Comparison of ENCODE assay signal across 24 cellular contexts in the genomic region with DNA sequence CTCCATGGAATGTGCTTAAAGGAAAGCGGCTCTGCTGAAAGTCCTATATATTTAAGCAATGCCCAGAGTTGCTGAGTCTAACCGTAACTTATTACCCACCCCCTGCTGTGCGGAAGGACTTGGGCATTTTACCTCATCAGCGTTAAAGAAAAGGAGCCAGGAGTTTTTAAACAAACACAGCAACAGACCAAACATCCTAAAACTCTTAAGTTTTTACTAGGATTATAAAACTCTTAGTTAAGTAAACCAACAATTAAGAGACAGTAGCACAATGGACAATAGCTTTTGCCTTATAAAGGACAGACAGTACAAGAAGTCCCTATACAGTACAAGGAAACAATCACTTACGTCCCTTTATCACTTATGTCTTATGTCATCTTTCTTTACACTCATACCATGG.
"Had no signal": no experiment of that assay in that cellular context is flagged by ENCODE, and none has a peak within 500 bp of the region (broad histone marks: within the 10 kb centered on the region; RNA-seq: fewer than 3 reads in every experiment).

No MANE protein-coding gene starts in this region.

- H3K27ac Mint-ChIP-seq: naive thymus-derived CD4-positive, alpha-beta T cell; stimulated activated naive B cell treated with anti-CD40 and anti-IgM and Interleukin-4, amounts not matched to agents 10 μg/mL and 1 μg/mL and 100 μg/mL, for 72 hours; stimulated activated naive CD8-positive, alpha-beta T cell treated with anti-CD3 and anti-CD28 coated beads, Interleukin-15, amount 100 ng/mL, for 72 hours had no signal

- H3K36me3 ChIP-seq: colonic mucosa, esophagus squamous epithelium, pancreas, prostate gland, right lobe of liver, spleen, transverse colon had no signal

- H3K4me3 ChIP-seq: colonic mucosa, esophagus squamous epithelium, lung, pancreas, prostate gland, right lobe of liver, spleen, testis, transverse colon had no signal

- H3K4me3 Mint-ChIP-seq: naive thymus-derived CD4-positive, alpha-beta T cell; neural crest cell; stimulated activated naive B cell treated with anti-CD40 and anti-IgM and Interleukin-4, amounts not matched to agents 10 μg/mL and 1 μg/mL and 100 μg/mL, for 72 hours; stimulated activated naive CD8-positive, alpha-beta T cell treated with anti-CD3 and anti-CD28 coated beads, Interleukin-15, amount 100 ng/mL, for 72 hours had no signal

- H3K4me1 ChIP-seq: colonic mucosa, esophagus squamous epithelium, pancreas, prostate gland, right lobe of liver, spleen, testis, transverse colon had no signal

- H3K27me3 Mint-ChIP-seq: stimulated activated naive CD8-positive, alpha-beta T cell treated with anti-CD3 and anti-CD28 coated beads, Interleukin-15, amount 100 ng/mL, for 72 hours had no signal

- H3K36me3 Mint-ChIP-seq: naive thymus-derived CD4-positive, alpha-beta T cell; stimulated activated naive B cell treated with anti-CD40 and anti-IgM and Interleukin-4, amounts not matched to agents 10 μg/mL and 1 μg/mL and 100 μg/mL, for 72 hours had no signal

- ATAC-seq: left cardiac atrium; left ventricle myocardium superior; naive thymus-derived CD4-positive, alpha-beta T cell; pancreas; right lobe of liver; stimulated activated naive B cell treated with anti-CD40 and anti-IgM and Interleukin-4, amounts not matched to agents 10 μg/mL and 1 μg/mL and 100 μg/mL, for 72 hours; stimulated activated naive CD8-positive, alpha-beta T cell treated with anti-CD3 and anti-CD28 coated beads, Interleukin-15, amount 100 ng/mL, for 72 hours had no signal

- H3K9me3 Mint-ChIP-seq: neural crest cell; stimulated activated naive B cell treated with anti-CD40 and anti-IgM and Interleukin-4, amounts not matched to agents 10 μg/mL and 1 μg/mL and 100 μg/mL, for 72 hours had no signal

- H3K27ac ChIP-seq: colonic mucosa, esophagus squamous epithelium, pancreas, prostate gland, right lobe of liver, spleen, testis, transverse colon had no signal

- H3K27me3 ChIP-seq: colonic mucosa, esophagus squamous epithelium, right lobe of liver, spleen, testis, transverse colon had no signal

- DNase-seq: colonic mucosa; dermis blood vessel endothelial cell; esophagus squamous epithelium; foreskin fibroblast; kidney; left cardiac atrium; left ventricle myocardium superior; mesendoderm; naive thymus-derived CD4-positive, alpha-beta T cell; nucleus accumbens; pancreas; retina; right lobe of liver; spleen; stimulated activated CD4-positive, alpha-beta T cell treated with anti-CD3 and anti-CD28 coated beads, Interleukin-15, amount 100 ng/mL, for 24 hours; stimulated activated CD4-positive, alpha-beta T cell treated with anti-CD3 and anti-CD28 coated beads, Interleukin-1b, Interleukin-23, amount 100 ng/mL, for 48 hours; stimulated activated CD4-positive, alpha-beta T cell treated with anti-CD3 and anti-CD28 coated beads, Interleukin-4, amount 100 ng/mL, for 4 hours; stimulated activated naive B cell treated with anti-CD40 and anti-IgM and Interleukin-4, amounts not matched to agents 10 μg/mL and 1 μg/mL and 100 μg/mL, for 72 hours; stimulated activated naive CD8-positive, alpha-beta T cell treated with anti-CD3 and anti-CD28 coated beads, Interleukin-15, amount 100 ng/mL, for 72 hours; testis; transverse colon had no signal

- H3K9me3 ChIP-seq: colonic mucosa, esophagus squamous epithelium, pancreas, prostate gland, right lobe of liver, spleen, testis, transverse colon had no signal

- H3K4me1 Mint-ChIP-seq: stimulated activated naive B cell treated with anti-CD40 and anti-IgM and Interleukin-4, amounts not matched to agents 10 μg/mL and 1 μg/mL and 100 μg/mL, for 72 hours; stimulated activated naive CD8-positive, alpha-beta T cell treated with anti-CD3 and anti-CD28 coated beads, Interleukin-15, amount 100 ng/mL, for 72 hours had no signal
